In genomic region chr12:56271031-56271430, GRCh38 we compare ENCODE assay signal across 10 cellular contexts. TPM values are rescaled to one million over a fixed set of nuclear protein-coding genes. Genes with fewer than 3 reads are reported as not detected.
DNase-seq lines count a peak whose midpoint lies in the region; ATAC-seq and FAIRE-seq lines count a peak whose summit lies in the region.
"Had no signal": no experiment of that assay in that cellular context is flagged by ENCODE, and none has a peak within 500 bp of the region (broad histone marks: within the 10 kb centered on the region; RNA-seq: fewer than 3 reads in every experiment).

No MANE protein-coding gene starts in this region.

- H3K36me3 ChIP-seq in SJCRH30 = peaks cover 51% of the 10 kb centered on the region

- DNase-seq in Right ventricle myocardium inferior (ENCODE audit: missing footprints) = no peak
- no peak for DNase-seq in cardiac septum (ENCODE audit: low spot score)
- DNase-seq in RKO (ENCODE audit: low spot score) = peak; percentile 70
- DNase-seq in Right ventricle myocardium superior = no peak
- DNase-seq in urothelium cell line (ENCODE audit: low spot score) = peak; percentile 24
- no peak for DNase-seq in SJCRH30
- no peak for DNase-seq in activated CD8-positive, alpha-beta memory T cell treated with anti-CD3 and anti-CD28 coated beads, Interleukin-2, amount 50 U/mL, for 48 hours
- DNase-seq in activated naive CD4-positive, alpha-beta T cell treated with anti-CD3 and anti-CD28 coated beads, Interleukin-2, amount 50 U/mL, for 16 hours = no peak
- DNase-seq: T-helper 2 cell had no signal

- no peaks in the 10 kb centered on the region; the same call in 1 of the 2 replicates for H3K4me1 ChIP-seq in SJCRH30

- no peak overlapping the region for H3K4me3 ChIP-seq in SJCRH30

- ATAC-seq in Right ventricle myocardium inferior (peak; percentile 51), Right ventricle myocardium superior (ENCODE audit: poor library complexity) (peak; percentile 55)

- no peak for FAIRE-seq in urothelium cell line (lab: Jason Lieb, UNC)
- FAIRE-seq: islet of Langerhans had no signal

- no peaks in the 10 kb centered on the region for H3K9me3 ChIP-seq in SJCRH30 (replicated peaks)

- no peaks in the 10 kb centered on the region for H3K27me3 ChIP-seq in SJCRH30

- intact Hi-C loops in Right ventricle myocardium inferior (cut with DNase I) = no loop called here
- intact Hi-C loops in cardiac septum (cut with DNase I) = no loop called here
- intact Hi-C loops in Right ventricle myocardium superior (cut with DNase I) = no loop called here

- no peak overlapping the region for H3K27ac ChIP-seq in SJCRH30

RNA-seq across cellular contexts. Expression of gene COQ10A, which starts 4.3 kb away (rescaled TPM):
- 130 TPM for total RNA-seq in Right ventricle myocardium inferior
- 86.8 TPM for total RNA-seq in cardiac septum
- 153 TPM for total RNA-seq in Right ventricle myocardium superior
- total RNA-seq in SJCRH30 (2014; rRNA removed; shearing (Covaris generic)) = 13.8 and 14.4 TPM in 2 replicates

RNA-seq across cellular contexts. Expression of gene ANKRD52, which starts 12.8 kb away (rescaled TPM):
- total RNA-seq in Right ventricle myocardium inferior (23.9 TPM), cardiac septum (28.8 TPM), Right ventricle myocardium superior (24.6 TPM)
- 12.0 and 12.5 TPM in 2 replicates for total RNA-seq in SJCRH30 (2014; rRNA removed; shearing (Covaris generic))

RNA-seq across cellular contexts. Expression of gene CS, which starts 29.1 kb away (rescaled TPM):
- 799 TPM for total RNA-seq in Right ventricle myocardium inferior
- total RNA-seq in cardiac septum = 570 TPM
- 779 TPM for total RNA-seq in Right ventricle myocardium superior
- 183 and 185 TPM in 2 replicates for total RNA-seq in SJCRH30 (2014; rRNA removed; shearing (Covaris generic))

RNA-seq across cellular contexts. Expression of gene SLC39A5, which starts 41.2 kb away (rescaled TPM):
- not detected for total RNA-seq in Right ventricle myocardium inferior
- not detected for total RNA-seq in cardiac septum
- not detected for total RNA-seq in Right ventricle myocardium superior
- total RNA-seq in SJCRH30 (2014; rRNA removed; shearing (Covaris generic)) = not detected in 2 replicates

RNA-seq across cellular contexts. Expression of gene CNPY2, which starts 44.8 kb away (rescaled TPM):
- 36.5 TPM for total RNA-seq in Right ventricle myocardium inferior
- total RNA-seq in cardiac septum = 38.0 TPM
- total RNA-seq in Right ventricle myocardium superior = 31.2 TPM
- total RNA-seq in SJCRH30 (2014; rRNA removed; shearing (Covaris generic)) = 75.2 and 80.9 TPM in 2 replicates

Comparison
In these comparisons a context has a peak if more than half of its experiments do, and no peak if none do; other contexts are left out.
1. DNase-seq: peak in RKO (single experiment) and urothelium cell line (single experiment); none in Right ventricle myocardium inferior (single experiment), cardiac septum (single experiment), Right ventricle myocardium superior (single experiment), SJCRH30 (0 of 2), activated CD8-positive, alpha-beta memory T cell treated with anti-CD3 and anti-CD28 coated beads, Interleukin-2, amount 50 U/mL, for 48 hours (single experiment) and activated naive CD4-positive, alpha-beta T cell treated with anti-CD3 and anti-CD28 coated beads, Interleukin-2, amount 50 U/mL, for 16 hours (single experiment).